In genomic region chr5:75342836-75343235, GRCh38 we compare ENCODE assay signal across 1 cellular context.
TF ChIP-seq lines count a peak whose summit lies in the region.

No MANE protein-coding gene starts in this region.

TF ChIP-seq in GM23338, 12 proteins besides CTCF, POLR2A, EP300 and RAD21:
- TF ChIP-seq ZNF462 (CRISPR knock-in tag; IDR thresholded peaks at IDR 0.05): no peak
- no peak for TF ChIP-seq REST (IDR thresholded peaks at IDR 0.05; ENCODE audit: unreplicated experiment)
- TF ChIP-seq POLR2AphosphoS5 (IDR thresholded peaks at IDR 0.05; ENCODE audit: low read depth): no peak
- no peak for TF ChIP-seq ZNF331 (CRISPR knock-in tag; IDR thresholded peaks at IDR 0.05; ENCODE audit: low read depth)
- no peak for TF ChIP-seq EZH2phosphoT487 (IDR thresholded peaks at IDR 0.05; ENCODE audit: unreplicated experiment)
- TF ChIP-seq ETS1 (IDR thresholded peaks at IDR 0.05): no peak
- no peak for TF ChIP-seq EZH2 (IDR thresholded peaks at IDR 0.05; ENCODE audit: low read depth, unreplicated experiment)
- TF ChIP-seq NANOG (IDR thresholded peaks at IDR 0.05; ENCODE audit: borderline replicate concordance): no peak
- TF ChIP-seq JUNB (IDR thresholded peaks at IDR 0.05; ENCODE audit: unreplicated experiment): no peak
- TF ChIP-seq CREB1 (CRISPR knock-in tag; IDR thresholded peaks at IDR 0.05; ENCODE audit: low read depth): no peak
- no peak for TF ChIP-seq ZNF114 (CRISPR knock-in tag; IDR thresholded peaks at IDR 0.05)
